Comparison of ENCODE assay signal across 13 cellular contexts in the genomic region with DNA sequence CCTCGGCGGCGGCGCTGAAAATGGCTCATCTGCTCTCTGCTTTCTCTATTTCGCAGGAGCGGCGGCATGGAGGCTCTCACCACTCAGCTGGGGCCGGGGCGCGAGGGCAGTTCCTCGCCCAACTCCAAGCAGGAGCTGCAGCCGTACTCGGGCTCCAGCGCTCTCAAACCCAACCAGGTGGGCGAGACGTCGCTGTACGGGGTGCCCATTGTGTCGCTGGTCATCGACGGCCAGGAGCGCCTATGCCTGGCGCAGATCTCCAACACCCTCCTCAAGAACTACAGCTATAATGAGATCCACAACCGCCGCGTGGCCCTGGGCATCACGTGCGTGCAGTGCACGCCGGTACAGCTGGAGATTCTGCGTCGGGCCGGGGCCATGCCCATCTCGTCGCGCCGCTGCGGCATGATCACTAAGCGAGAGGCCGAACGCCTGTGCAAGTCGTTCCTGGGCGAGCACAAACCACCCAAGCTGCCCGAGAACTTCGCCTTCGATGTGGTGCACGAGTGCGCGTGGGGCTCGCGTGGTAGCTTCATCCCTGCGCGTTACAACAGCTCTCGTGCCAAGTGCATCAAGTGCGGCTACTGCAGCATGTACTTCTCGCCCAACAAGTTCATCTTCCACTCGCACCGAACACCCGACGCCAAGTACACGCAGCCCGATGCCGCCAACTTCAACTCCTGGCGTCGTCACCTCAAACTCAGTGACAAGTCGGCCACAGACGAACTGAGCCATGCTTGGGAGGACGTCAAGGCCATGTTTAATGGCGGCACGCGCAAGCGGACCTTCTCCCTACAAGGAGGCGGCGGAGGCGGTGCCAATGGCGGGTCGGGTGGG. TPM values are rescaled to one million over a fixed set of nuclear protein-coding genes. Genes with fewer than 3 reads are reported as not detected.
DNase-seq lines count a peak whose midpoint lies in the region; ATAC-seq and TF ChIP-seq lines count a peak whose summit lies in the region.
"Had no signal": no experiment of that assay in that cellular context is flagged by ENCODE, and none has a peak within 500 bp of the region (broad histone marks: within the 10 kb centered on the region; RNA-seq: fewer than 3 reads in every experiment).

No MANE protein-coding gene starts in this region.

- no peaks in the 10 kb centered on the region for H3K36me3 Mint-ChIP-seq in activated CD4-positive, alpha-beta T cell treated with anti-CD3 and anti-CD28 coated beads for 36 hours (ENCODE audit: low read depth)
- H3K36me3 Mint-ChIP-seq in T-helper 2 cell treated with Interferon-gamma antibody and Interleukin-4, amounts not matched to agents 5 μg/mL and 100 μg/mL, for 36 hours (ENCODE audit: low read depth) = peaks cover 6% of the 10 kb centered on the region

- no peaks in the 10 kb centered on the region for H3K36me3 ChIP-seq in hepatocyte (replicated peaks; ENCODE audit: insufficient read depth, low read depth)
- H3K36me3 ChIP-seq: vagina had no signal

- no peak overlapping the region for H2AFZ ChIP-seq in hepatocyte

- H3K27me3 ChIP-seq in hepatocyte = peaks cover 95% of the 10 kb centered on the region

- no peak for TF ChIP-seq CTCF in hepatocyte (IDR thresholded peaks at IDR 0.05; ENCODE audit: poor library complexity)

- peak; percentile 39 for DNase-seq in activated CD4-positive, alpha-beta T cell treated with anti-CD3 and anti-CD28 coated beads for 36 hours
- DNase-seq in activated CD4-positive, alpha-beta T cell treated with anti-CD3 and anti-CD28 coated beads for 4 hours = no peak
- no peak for DNase-seq in T-helper 2 cell treated with Interferon-gamma antibody and Interleukin-4, amounts not matched to agents 5 μg/mL and 100 μg/mL, for 36 hours (ENCODE audit: low spot score)
- no peak for DNase-seq in hepatocyte (ENCODE audit: low spot score)
- DNase-seq in skeletal muscle cell (ENCODE audit: low read depth) = no peak
- DNase-seq in mucosa of gallbladder (ENCODE audit: low spot score) = no peak
- no peak for DNase-seq in islet precursor cell
- DNase-seq: midbrain, NCI-H2081 had no signal

- peak overlapping the region; percentile 83 for H3K4me2 ChIP-seq in hepatocyte

- no peaks in the 10 kb centered on the region for H4K20me1 ChIP-seq in hepatocyte (ENCODE audit: insufficient read depth, poor library complexity, severe bottlenecking)

- peaks cover 39% of the 10 kb centered on the region for H3K4me1 ChIP-seq in hepatocyte (ENCODE audit: insufficient read depth)

- 12% methylated on average over 71 of the region's 77 CpGs for WGBS in hepatocyte (ENCODE audit: low lambda C conversion rate, missing lambda C conversion rate)

- H3K4me3 ChIP-seq in hepatocyte (no peak overlapping the region), skeletal muscle cell (ENCODE audit: low read depth, low read length) (peak overlapping the region; percentile 15)

- H3K27ac ChIP-seq in hepatocyte = no peak overlapping the region
- H3K27ac ChIP-seq: vagina had no signal

- peak overlapping the region; percentile 36 for H3K4me3 Mint-ChIP-seq in activated CD4-positive, alpha-beta T cell treated with anti-CD3 and anti-CD28 coated beads for 36 hours
- H3K4me3 Mint-ChIP-seq in T-helper 2 cell treated with Interferon-gamma antibody and Interleukin-4, amounts not matched to agents 5 μg/mL and 100 μg/mL, for 36 hours = peak overlapping the region; percentile 47

- intact Hi-C loops in activated CD4-positive, alpha-beta T cell treated with anti-CD3 and anti-CD28 coated beads for 36 hours (cut with DNase I, micrococcal nuclease) = no loop called here

- POLR2A ChIA-PET in activated CD4-positive, alpha-beta T cell treated with anti-CD3 and anti-CD28 coated beads for 36 hours (lab: Charles Lee) = interaction anchor here (0.6 kb wide), 1 partner anchor 234 kb away, joined by 4 read pairs; no protein-coding TSS in a partner anchor

- H3K4me1 Mint-ChIP-seq in activated CD4-positive, alpha-beta T cell treated with anti-CD3 and anti-CD28 coated beads for 36 hours = peaks cover 50% of the 10 kb centered on the region
- peaks cover 14% of the 10 kb centered on the region for H3K4me1 Mint-ChIP-seq in T-helper 2 cell treated with Interferon-gamma antibody and Interleukin-4, amounts not matched to agents 5 μg/mL and 100 μg/mL, for 36 hours (ENCODE audit: low read depth)

- H3K9me3 ChIP-seq in hepatocyte (ENCODE audit: low read depth) = no peaks in the 10 kb centered on the region
- H3K9me3 ChIP-seq: vagina had no signal

- CTCF ChIA-PET in activated CD4-positive, alpha-beta T cell treated with anti-CD3 and anti-CD28 coated beads for 36 hours (lab: Charles Lee) = interaction anchor here (0.6 to 1.5 kb wide), 4 partner anchors 27 to 369 kb away, joined by 3 to 5 read pairs (median 3); no protein-coding TSS in a partner anchor

- H3K27ac Mint-ChIP-seq in activated CD4-positive, alpha-beta T cell treated with anti-CD3 and anti-CD28 coated beads for 36 hours = no peak overlapping the region
- H3K27ac Mint-ChIP-seq in T-helper 2 cell treated with Interferon-gamma antibody and Interleukin-4, amounts not matched to agents 5 μg/mL and 100 μg/mL, for 36 hours = peak overlapping the region; percentile 67

- no peaks in the 10 kb centered on the region for H3K9me2 ChIP-seq in hepatocyte (replicated peaks; ENCODE audit: insufficient read depth)

- H3K9me3 Mint-ChIP-seq in activated CD4-positive, alpha-beta T cell treated with anti-CD3 and anti-CD28 coated beads for 36 hours (ENCODE audit: low read depth) = no peaks in the 10 kb centered on the region
- no peaks in the 10 kb centered on the region for H3K9me3 Mint-ChIP-seq in T-helper 2 cell treated with Interferon-gamma antibody and Interleukin-4, amounts not matched to agents 5 μg/mL and 100 μg/mL, for 36 hours

- ATAC-seq in activated CD4-positive, alpha-beta T cell treated with anti-CD3 and anti-CD28 coated beads for 36 hours = no peak
- no peak for ATAC-seq in HG02938 (IDR thresholded peaks at IDR 0.05; ENCODE audit: unreplicated experiment)
- ATAC-seq: esophagus mucosa had no signal

- H3K27me3 Mint-ChIP-seq in activated CD4-positive, alpha-beta T cell treated with anti-CD3 and anti-CD28 coated beads for 36 hours = peaks cover 69% of the 10 kb centered on the region
- H3K27me3 Mint-ChIP-seq in T-helper 2 cell treated with Interferon-gamma antibody and Interleukin-4, amounts not matched to agents 5 μg/mL and 100 μg/mL, for 36 hours (ENCODE audit: low read depth) = peaks cover 73% of the 10 kb centered on the region

- no peaks in the 10 kb centered on the region for H3K79me2 ChIP-seq in hepatocyte

RNA-seq across cellular contexts. Expression of gene SKOR1, which starts 0.8 kb away (rescaled TPM):
- total RNA-seq in activated CD4-positive, alpha-beta T cell treated with anti-CD3 and anti-CD28 coated beads for 36 hours = under 1 TPM; 0.16 to 0.18 TPM
- total RNA-seq in hepatocyte = 0.12 and 0.23 TPM in 2 replicates
- polyA plus RNA-seq in hepatocyte = 0.26 and 0.52 TPM in 2 replicates
- total RNA-seq in mucosa of gallbladder = 0.43 TPM
- total RNA-seq: SK-MEL-5 had no signal

RNA-seq across cellular contexts. Expression of gene RNU6-1, which starts 13.7 kb away (rescaled TPM):
- total RNA-seq in activated CD4-positive, alpha-beta T cell treated with anti-CD3 and anti-CD28 coated beads for 36 hours = not detected
- total RNA-seq in hepatocyte = not detected in 2 replicates
- polyA plus RNA-seq in hepatocyte = not detected in 2 replicates
- total RNA-seq in mucosa of gallbladder = not detected
- total RNA-seq: esophagus mucosa, SK-MEL-5, vagina had no signal
